In genomic region chr3:51966941-51967383, GRCh38 we compare ENCODE assay signal across 8 cellular contexts. TPM values are rescaled to one million over a fixed set of nuclear protein-coding genes. Genes with fewer than 3 reads are reported as not detected.
DNase-seq lines count a peak whose midpoint lies in the region; ATAC-seq and TF ChIP-seq lines count a peak whose summit lies in the region.

No MANE protein-coding gene starts in this region.

- peak overlapping the region; percentile 77 for H3K4me3 Mint-ChIP-seq in activated B cell treated with CpG ODN at 0.5 μM for 24 hours

- H3K27ac ChIP-seq in A673 (ENCODE audit: low read depth, low read length, poor library complexity, severe bottlenecking) (peak overlapping the region; percentile 30), right atrium auricular region (peak overlapping the region; percentile 78 to 86), skeletal muscle tissue (ENCODE audit: low read depth, low read length) (peak overlapping the region; percentile 80)

- POLR2A ChIA-PET in A673 (lab: Charles Lee; ENCODE audit: low non-redundant PET) (interaction anchor here (0.6 kb wide), 1 partner anchor 582 kb away, joined by 3 read pairs; the partner anchor contains the start of gene MANF), activated B cell treated with CpG ODN at 0.5 μM for 24 hours (lab: Charles Lee) (interaction anchor here (0.6 to 2.4 kb wide), 6 partner anchors 8 to 583 kb away, joined by 3 to 7 read pairs (median 4); partner anchors contain the start of genes ABHD14A, ACY1, PARP3 and RPL29)

- H3K36me3 ChIP-seq in A673 (ENCODE audit: insufficient read depth, low read length, poor library complexity, severe bottlenecking) = no peaks in the 10 kb centered on the region
- H3K36me3 ChIP-seq in right atrium auricular region = no peaks in the 10 kb centered on the region
- peaks cover 0 to 3% (median 2%) of the 10 kb centered on the region in 3 donors for H3K36me3 ChIP-seq in skeletal muscle tissue (ENCODE audit: control insufficient read depth in 3 of 3, insufficient read depth in 3 of 3, low read length in 3 of 3)

- H3K9me3 Mint-ChIP-seq in activated B cell treated with CpG ODN at 0.5 μM for 24 hours = no peaks in the 10 kb centered on the region

- no peak for DNase-seq in A673 (ENCODE audit: low spot score)
- peak; percentile 39 for DNase-seq in activated B cell treated with CpG ODN at 0.5 μM for 24 hours
- no peak for DNase-seq in right atrium auricular region (ENCODE audit: low spot score)
- DNase-seq in HUDEP-2 (lab: John Stamatoyannopoulos, UW; ENCODE audit: unreplicated experiment in 76 of 76) = no peak
- DNase-seq in NCI-H1436 (lab: John Stamatoyannopoulos, UW) = no peak
- DNase-seq in NCI-H2081 treated with DMSO at 0.1 percent for 48 hours (lab: John Stamatoyannopoulos, UW) = no peak

- peaks cover 1% of the 10 kb centered on the region for H3K36me3 Mint-ChIP-seq in activated B cell treated with CpG ODN at 0.5 μM for 24 hours (ENCODE audit: low read depth)

- peak overlapping the region; percentile 81 to 98 (median 94) for H3K9ac ChIP-seq in skeletal muscle tissue (ENCODE audit: low read depth in 1 of 3, low read length in 3 of 3)

- H3K4me3 ChIP-seq in A673 (ENCODE audit: low read depth, low read length, poor library complexity, severe bottlenecking) (peak overlapping the region; percentile 42), right atrium auricular region (peak overlapping the region; percentile 47 to 91), skeletal muscle tissue (ENCODE audit: low read length in 3 of 3) (peak overlapping the region; percentile 74 to 97 (median 91))

- H3K27me3 ChIP-seq in A673 (replicated peaks; ENCODE audit: insufficient read depth, low read depth, low read length, poor library complexity) = no peaks in the 10 kb centered on the region
- H3K27me3 ChIP-seq in right atrium auricular region = no peaks in the 10 kb centered on the region
- H3K27me3 ChIP-seq in skeletal muscle tissue (ENCODE audit: control insufficient read depth in 3 of 3, insufficient read depth in 3 of 3, low read length in 3 of 3) = no peaks in the 10 kb centered on the region

- CTCF ChIA-PET in A673 (lab: Charles Lee) (interaction anchor here (0.6 kb wide), 1 partner anchor 1351 kb away, joined by 3 read pairs; no protein-coding TSS in a partner anchor), activated B cell treated with CpG ODN at 0.5 μM for 24 hours (lab: Charles Lee) (interaction anchor here (1.4 kb wide), 1 partner anchor 24 kb away, joined by 3 read pairs; the partner anchor contains the start of gene PARP3)

- intact Hi-C loops in A673 (cut with micrococcal nuclease; ENCODE audit: unreplicated experiment) = no loop called here
- intact Hi-C loops in activated B cell treated with CpG ODN at 0.5 μM for 24 hours (cut with micrococcal nuclease) = loop anchor here (1.0 kb wide), 1 partner anchor 11 kb away; no protein-coding TSS in a partner anchor

- peaks cover 15% of the 10 kb centered on the region for H3K4me1 Mint-ChIP-seq in activated B cell treated with CpG ODN at 0.5 μM for 24 hours

- TF ChIP-seq CTCF in A673 (conservative IDR thresholded peaks at IDR 0.05; ENCODE audit: low read depth, low read length) = no peak
- TF ChIP-seq CTCF in activated B cell treated with CpG ODN at 0.5 μM for 24 hours (IDR thresholded peaks at IDR 0.05) = no peak
- TF ChIP-seq CTCF in right atrium auricular region (IDR thresholded peaks at IDR 0.05) = no peak

- H3K4me1 ChIP-seq in A673 (ENCODE audit: insufficient read depth, low read length, poor library complexity, severe bottlenecking) (no peaks in the 10 kb centered on the region), right atrium auricular region (peaks cover 0 to 60% of the 10 kb centered on the region in 2 donors), skeletal muscle tissue (ENCODE audit: control insufficient read depth in 3 of 3, insufficient read depth in 3 of 3, low read length in 3 of 3) (peaks cover 69 to 89% (median 79%) of the 10 kb centered on the region in 3 donors)

- H3K27ac Mint-ChIP-seq in activated B cell treated with CpG ODN at 0.5 μM for 24 hours = no peak overlapping the region

- H3K9me3 ChIP-seq in A673 (ENCODE audit: low read depth, low read length, poor library complexity, severe bottlenecking) (no peaks in the 10 kb centered on the region), right atrium auricular region (no peaks in the 10 kb centered on the region), skeletal muscle tissue (ENCODE audit: control insufficient read depth in 3 of 3, low read length in 3 of 3) (no peaks in the 10 kb centered on the region)

- BruUV-seq in A673 (replicated peaks; lab: Mats Ljungman, UMichigan) = no TSS peak

- peaks cover 5% of the 10 kb centered on the region for H3K27me3 Mint-ChIP-seq in activated B cell treated with CpG ODN at 0.5 μM for 24 hours

- ATAC-seq in GM21447 (IDR thresholded peaks at IDR 0.05; ENCODE audit: unreplicated experiment) = peak; percentile 50
- peak; percentile 70 for ATAC-seq in activated B cell treated with CpG ODN at 0.5 μM for 24 hours (ENCODE audit: low read depth)

RNA-seq across cellular contexts. Expression of gene PCBP4, which starts 0.3 kb away (rescaled TPM):
- total RNA-seq in A673 (2021) (5.3 and 8.1 TPM in 2 replicates), activated B cell treated with CpG ODN at 0.5 μM for 24 hours (10.3 and 11.0 TPM in 2 replicates), right atrium auricular region (100 to 1,000 TPM in 1 of 2 donors, 10 to 100 TPM in 1; 73.8 to 119 TPM), skeletal muscle tissue (33.4 TPM)

RNA-seq across cellular contexts. Expression of gene ABHD14B, which starts 6.9 kb away (rescaled TPM):
- 7.3 and 11.4 TPM in 2 replicates for total RNA-seq in A673 (2021)
- total RNA-seq in activated B cell treated with CpG ODN at 0.5 μM for 24 hours = 51.6 and 55.6 TPM in 2 replicates
- 10 to 100 TPM; 15.6 to 20.9 TPM for total RNA-seq in right atrium auricular region
- 7.8 TPM for total RNA-seq in skeletal muscle tissue

RNA-seq across cellular contexts. Expression of gene ABHD14A, which starts 7.9 kb away (rescaled TPM):
- total RNA-seq in A673 (2021) = 3.7 and 5.6 TPM in 2 replicates
- total RNA-seq in activated B cell treated with CpG ODN at 0.5 μM for 24 hours = 5.1 and 5.2 TPM in 2 replicates
- total RNA-seq in right atrium auricular region = 10 to 100 TPM; 21.0 to 31.3 TPM
- 8.9 TPM for total RNA-seq in skeletal muscle tissue

RNA-seq across cellular contexts. Expression of gene GPR62, which starts 11.8 kb away (rescaled TPM):
- total RNA-seq in A673 (2021) (not detected in 2 replicates), activated B cell treated with CpG ODN at 0.5 μM for 24 hours (not detected in 2 replicates), right atrium auricular region (under 1 TPM; 0.12 to 0.82 TPM), skeletal muscle tissue (0.52 TPM)

RNA-seq across cellular contexts. Expression of gene ACY1, which starts 16.4 kb away (rescaled TPM):
- 6.4 and 9.3 TPM in 2 replicates for total RNA-seq in A673 (2021)
- 24.9 and 26.7 TPM in 2 replicates for total RNA-seq in activated B cell treated with CpG ODN at 0.5 μM for 24 hours
- total RNA-seq in right atrium auricular region = 10 to 100 TPM; 26.0 to 29.8 TPM
- 14.6 TPM for total RNA-seq in skeletal muscle tissue

Comparison
In these comparisons a context has a peak if more than half of its experiments do, and no peak if none do; other contexts are left out.
1. H3K27ac ChIP-seq: peak in every context shown above with its lines; median percentile 82 in right atrium auricular region; 80 in skeletal muscle tissue; 30 in A673.